ENCODE assay signal across 19 cellular contexts in the genomic region with DNA sequence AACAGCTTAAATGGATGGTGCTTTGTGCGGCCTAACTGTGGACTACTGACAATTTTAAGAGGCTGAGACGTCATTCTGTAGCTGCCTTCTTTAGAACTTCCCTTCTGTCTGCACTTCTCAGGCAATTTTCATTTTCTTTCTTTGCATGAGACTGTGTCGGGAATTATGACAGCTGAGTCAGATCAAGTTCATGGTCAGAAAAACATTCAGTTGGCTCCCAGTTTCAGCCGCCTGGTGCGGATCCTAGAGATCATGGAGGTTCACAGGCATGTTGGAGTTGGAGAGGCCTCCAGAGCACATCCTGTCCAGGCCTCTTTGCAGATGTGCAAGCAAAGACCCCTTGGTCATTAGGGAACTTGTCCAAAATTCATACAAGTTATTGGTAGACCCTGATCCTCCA.
"Had no signal": no experiment of that assay in that cellular context is flagged by ENCODE, and none has a peak within 500 bp of the region (broad histone marks: within the 10 kb centered on the region; RNA-seq: fewer than 3 reads in every experiment).

No MANE protein-coding gene starts in this region.

- H3K4me3 ChIP-seq: MG63 had no signal

- DNase-seq: Karpas-422, KG1, MG63, NCI-H1092, NCI-H1436, NCI-H187, NCI-H2029, NCI-H2081 treated with DMSO at 0.1 percent for 48 hours, NCI-H2171, NCI-H226, NCI-H446, NCI-H510A, NCI-H524 treated with DMSO at 0.1 percent for 48 hours, NCI-H69, NCI-H774, RPMI8226, SHP77, SK-N-SH had no signal

- H3K36me3 ChIP-seq: MG63 had no signal

- H3K27ac ChIP-seq: HL-60 had no signal

- H3K9ac ChIP-seq: SK-N-SH had no signal

- H3K27me3 ChIP-seq: MG63 had no signal

- H3K9me3 ChIP-seq: MG63, SK-N-SH had no signal

- H3K4me2 ChIP-seq: SK-N-SH had no signal
